1 cellular context compared by ENCODE assay signal in genomic region chr14:64758711-64759554, GRCh38.
TF ChIP-seq lines count a peak whose summit lies in the region.

No MANE protein-coding gene starts in this region.

TF ChIP-seq in SK-N-SH, 30 proteins besides CTCF, POLR2A, EP300 and RAD21 (continued from another document):
- TF ChIP-seq USF1 (IDR thresholded peaks at IDR 0.05; ENCODE audit: borderline replicate concordance, low read depth) (no peak), RCOR1 (IDR thresholded peaks at IDR 0.05; ENCODE audit: low read length) (peak; percentile 35; the same call in 1 of the 2 replicates), IRF3 (IDR thresholded peaks at IDR 0.05; ENCODE audit: low read depth, low read length) (no peak), CHD2 (IDR thresholded peaks at IDR 0.05; ENCODE audit: low read length, partially characterized antibody) (no peak), USF2 (IDR thresholded peaks at IDR 0.05; ENCODE audit: borderline replicate concordance, low read depth, low read length) (no peak), MXI1 (IDR thresholded peaks at IDR 0.05; ENCODE audit: low read depth, low read length) (0 out of 2 replicates have a peak, but pooled peaks have one; percentile 50), FOXJ3 (CRISPR knock-in tag; IDR thresholded peaks at IDR 0.05) (no peak)
